17 cellular contexts compared by ENCODE assay signal in genomic region chr3:1600700-1601418, GRCh38.
A peak's percentile ranks its signal among the peaks of the same experiment; 100 is the strongest.
DNase-seq lines count a peak whose midpoint lies in the region; ATAC-seq and TF ChIP-seq lines count a peak whose summit lies in the region.
"Had no signal": no experiment of that assay in that cellular context is flagged by ENCODE, and none has a peak within 500 bp of the region (broad histone marks: within the 10 kb centered on the region; RNA-seq: fewer than 3 reads in every experiment).

No MANE protein-coding gene starts in this region.

- no peak for ATAC-seq in Right ventricle myocardium superior (ENCODE audit: poor library complexity)
- ATAC-seq in GM21447 (IDR thresholded peaks at IDR 0.05; ENCODE audit: unreplicated experiment), result no peak

- POLR2A ChIA-PET in MCF 10A (lab: Yijun Ruan, JAX), result no interaction called here

- no peaks in the 10 kb centered on the region for H3K27me3 Mint-ChIP-seq in neural progenitor cell (ENCODE audit: insufficient read depth, low read depth)
- no peaks in the 10 kb centered on the region for H3K27me3 Mint-ChIP-seq in MCF 10A (ENCODE audit: insufficient read depth, unreplicated experiment)
- H3K27me3 Mint-ChIP-seq: CD8-positive, alpha-beta memory T cell had no signal

- no peak overlapping the region for H3K9ac ChIP-seq in neural progenitor cell
- H3K9ac ChIP-seq: BLaER1 had no signal

- peak; percentile 33 for DNase-seq in Right ventricle myocardium superior
- DNase-seq in right atrium auricular region (ENCODE audit: low spot score), result no peak
- DNase-seq in SHP77 treated with DMSO at 0.1 percent for 48 hours (lab: John Stamatoyannopoulos, UW), result peak; percentile 71
- DNase-seq in neural progenitor cell (ENCODE audit: low spot score), result no peak
- no peak for DNase-seq in MCF 10A (ENCODE audit: unreplicated experiment)
- DNase-seq in AG08395 (ENCODE audit: low spot score), result no peak
- DNase-seq: AML-193; Caco-2; CD8-positive, alpha-beta memory T cell; DND-41; GDM1; HCEC 1CT; HFFc6 had no signal

- H3K79me2 ChIP-seq in neural progenitor cell (ENCODE audit: low read depth), result no peaks in the 10 kb centered on the region

- no peaks in the 10 kb centered on the region for H3K36me3 ChIP-seq in right atrium auricular region
- H3K36me3 ChIP-seq in neural progenitor cell, result no peaks in the 10 kb centered on the region
- H3K36me3 ChIP-seq: BLaER1 had no signal

- H3K9me3 ChIP-seq in right atrium auricular region (no peaks in the 10 kb centered on the region), neural progenitor cell (ENCODE audit: low read depth) (no peaks in the 10 kb centered on the region)
- H3K9me3 ChIP-seq: Caco-2 had no signal

- H3K4me3 Mint-ChIP-seq in neural progenitor cell (no peak overlapping the region), MCF 10A (ENCODE audit: unreplicated experiment) (no peak overlapping the region)
- H3K4me3 Mint-ChIP-seq: CD8-positive, alpha-beta memory T cell; HFFc6 had no signal

- TF ChIP-seq CTCF in right atrium auricular region (IDR thresholded peaks at IDR 0.05) (no peak), neural progenitor cell (IDR thresholded peaks at IDR 0.05) (no peak), MCF 10A (IDR thresholded peaks at IDR 0.05; ENCODE audit: unreplicated experiment) (no peak)

- H3K4me2 ChIP-seq in neural progenitor cell, result no peak overlapping the region
- H3K4me2 ChIP-seq: BLaER1 had no signal

- no peak overlapping the region for H3K27ac Mint-ChIP-seq in neural progenitor cell
- H3K27ac Mint-ChIP-seq in MCF 10A (ENCODE audit: low read depth, unreplicated experiment), result no peak overlapping the region
- H3K27ac Mint-ChIP-seq: CD8-positive, alpha-beta memory T cell; HFFc6 had no signal

- no peak overlapping the region for H3K4me3 ChIP-seq in right atrium auricular region
- no peak overlapping the region for H3K4me3 ChIP-seq in neural progenitor cell
- H3K4me3 ChIP-seq: BLaER1 had no signal

- H3K36me3 Mint-ChIP-seq in neural progenitor cell (no peaks in the 10 kb centered on the region), MCF 10A (ENCODE audit: insufficient read depth, unreplicated experiment) (no peaks in the 10 kb centered on the region)
- H3K36me3 Mint-ChIP-seq: CD8-positive, alpha-beta memory T cell had no signal

- H3K9me3 Mint-ChIP-seq in neural progenitor cell, result no peaks in the 10 kb centered on the region
- no peaks in the 10 kb centered on the region for H3K9me3 Mint-ChIP-seq in MCF 10A (ENCODE audit: unreplicated experiment)

- no peaks in the 10 kb centered on the region for H4K20me1 ChIP-seq in neural progenitor cell (ENCODE audit: low read depth)
- H4K20me1 ChIP-seq: BLaER1 had no signal

- no peaks in the 10 kb centered on the region for H3K4me1 ChIP-seq in right atrium auricular region
- H3K4me1 ChIP-seq in neural progenitor cell, result no peaks in the 10 kb centered on the region
- H3K4me1 ChIP-seq: Caco-2 had no signal

- CTCF ChIA-PET in MCF 10A (lab: Yijun Ruan, JAX), result interaction anchor here (0.6 to 0.7 kb wide), 3 partner anchors 13 to 317 kb away, joined by 3 read pairs; no protein-coding TSS in a partner anchor

- no peak overlapping the region for H3K27ac ChIP-seq in right atrium auricular region
- H3K27ac ChIP-seq in neural progenitor cell, result no peak overlapping the region
- H3K27ac ChIP-seq: 22Rv1, BLaER1, HL-60 had no signal

- H3K4me1 Mint-ChIP-seq in neural progenitor cell, result no peaks in the 10 kb centered on the region
- no peaks in the 10 kb centered on the region for H3K4me1 Mint-ChIP-seq in MCF 10A (ENCODE audit: insufficient read depth, unreplicated experiment)
- H3K4me1 Mint-ChIP-seq: CD8-positive, alpha-beta memory T cell had no signal

- no peaks in the 10 kb centered on the region for H3F3A ChIP-seq in neural progenitor cell (ENCODE audit: low read depth)

- no peaks in the 10 kb centered on the region for H3K27me3 ChIP-seq in right atrium auricular region
- no peaks in the 10 kb centered on the region for H3K27me3 ChIP-seq in neural progenitor cell
- H3K27me3 ChIP-seq: BLaER1 had no signal

- H2AFZ ChIP-seq in neural progenitor cell (replicated peaks), result peak overlapping the region; percentile 23

- no TSS peak for BruUV-seq in MCF 10A (replicated peaks; lab: Mats Ljungman, UMichigan)

- intact Hi-C loops in Right ventricle myocardium superior (cut with DNase I), result no loop called here
- intact Hi-C loops in MCF 10A (cut with micrococcal nuclease), result no loop called here

Comparison
In these comparisons a context has a peak if more than half of its experiments do, and no peak if none do; other contexts are left out.
1. DNase-seq: peak in Right ventricle myocardium superior (single experiment) and SHP77 treated with DMSO at 0.1 percent for 48 hours (single experiment); none in right atrium auricular region (single experiment), neural progenitor cell (single experiment), MCF 10A (single experiment) and AG08395 (single experiment).